Comparison of ENCODE assay signal across 8 cellular contexts in the genomic region with DNA sequence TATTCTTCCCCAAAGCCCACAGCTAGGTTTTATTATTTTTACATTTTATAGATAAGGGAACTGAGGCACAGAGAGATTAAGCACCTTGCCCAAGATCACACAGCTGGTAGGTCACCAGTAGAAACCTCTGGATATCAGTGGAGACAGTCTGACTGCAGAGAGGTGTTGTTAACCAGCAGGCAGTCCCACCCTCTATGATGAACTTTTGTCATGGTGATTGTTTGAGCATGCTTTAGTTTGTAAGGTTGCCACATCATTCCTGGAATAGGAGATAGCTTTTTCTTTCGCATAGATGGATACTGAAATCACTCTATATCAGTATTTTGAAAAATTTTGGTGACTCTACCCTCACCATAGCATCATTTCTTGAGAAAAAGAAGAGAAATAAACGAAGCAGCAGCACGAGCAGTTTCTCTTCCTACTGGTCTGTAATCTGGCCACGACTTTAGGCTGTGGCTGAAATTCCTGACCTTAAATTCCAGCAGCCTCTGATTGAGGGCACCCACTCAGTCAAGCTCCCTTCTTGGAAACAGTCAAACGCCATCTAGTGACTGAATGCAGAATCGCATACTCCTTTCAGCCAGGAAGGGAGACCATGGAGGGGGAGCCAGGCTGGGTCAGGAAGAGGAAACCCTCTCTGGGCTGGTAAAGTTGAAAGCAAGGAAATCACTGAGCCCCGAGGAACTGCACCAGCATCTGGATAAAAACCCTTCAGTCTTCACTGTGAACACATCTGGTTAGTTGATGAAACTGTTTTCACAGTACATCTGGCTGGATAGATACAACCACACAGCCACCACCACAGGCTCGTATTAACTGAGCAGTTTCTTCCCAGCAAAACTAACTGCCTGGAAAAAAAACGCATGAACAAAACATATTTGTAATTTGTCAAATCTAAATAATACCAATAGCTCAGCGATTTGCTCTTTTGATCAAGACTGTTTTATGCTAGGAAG.
DNase-seq lines count a peak whose midpoint lies in the region; ATAC-seq and TF ChIP-seq lines count a peak whose summit lies in the region.

No MANE protein-coding gene starts in this region.

- DNase-seq in CD4-positive, CD25-positive, alpha-beta regulatory T cell, result peak; percentile 17 to 72 (median 50)
- DNase-seq in HFF-Myc (ENCODE audit: extremely low read depth, low read depth), result peak; percentile 87
- DNase-seq in PC-3, result peak; percentile 46
- DNase-seq in activated T-helper 1 cell treated with Interleukin-2 at 50 U/mL for 16 hours (ENCODE audit: low read depth), result peak; percentile 29
- peak; percentile 73 for DNase-seq in fibroblast of the conjunctiva (ENCODE audit: low read depth)
- peak; percentile 86 for DNase-seq in neuronal stem cell (ENCODE audit: low spot score)
- DNase-seq in transverse colon, result peak; percentile 66

- intact Hi-C loops in PC-3 (cut with micrococcal nuclease) (no loop called here), transverse colon (cut with DNase I; ENCODE audit: low total_unique reads) (no loop called here)

- in situ Hi-C loops in transverse colon (cut with MboI; ENCODE audit: low pct_ligation_motif_present in 1 of 4, low pct_unique_long_range_greater_than_20kb in 1 of 4, low sequenced_read_pairs in 3 of 4), result loop anchor here in 3 of 4 donors (10.0 to 25.0 kb wide), 2 partner anchors 104 to 717 kb away; partner anchors contain the start of gene XYLT1 (in 2 of the 3)

- H3K4me1 ChIP-seq in CD4-positive, CD25-positive, alpha-beta regulatory T cell (ENCODE audit: control insufficient read depth, insufficient read depth, low read length, poor library complexity, severe bottlenecking), result no peaks in the 10 kb centered on the region
- H3K4me1 ChIP-seq in PC-3 (ENCODE audit: insufficient read depth, low read length), result no peaks in the 10 kb centered on the region
- H3K4me1 ChIP-seq in neuronal stem cell (ENCODE audit: control insufficient read depth in 2 of 2, insufficient read depth in 1 of 2, low read depth in 1 of 2, low read length in 2 of 2), result peaks cover 1 to 2% of the 10 kb centered on the region in 2 donors
- H3K4me1 ChIP-seq in transverse colon, result peaks cover 0 to 6% (median 0%) of the 10 kb centered on the region in 4 donors

- WGBS in neuronal stem cell (ENCODE audit: extremely low coverage in 2 of 2, insufficient read length in 2 of 2, insufficient replicate concordance in 1 of 2), 2 donors, result no CpG with 5 or more reads among the region's 10 CpGs
- WGBS in transverse colon (ENCODE audit: low coverage in 1 of 2), 2 donors, result 20 to 23% methylated on average over 5 to 10 of the region's 10 CpGs

- H3K79me2 ChIP-seq in PC-3 (ENCODE audit: low read length), result no peaks in the 10 kb centered on the region

- peaks cover 0 to 6% of the 10 kb centered on the region in 2 experiments for H3K9me3 ChIP-seq in CD4-positive, CD25-positive, alpha-beta regulatory T cell (ENCODE audit: control insufficient read depth in 2 of 2, low read length in 2 of 2)
- no peaks in the 10 kb centered on the region for H3K9me3 ChIP-seq in PC-3 (ENCODE audit: low read length)
- no peaks in the 10 kb centered on the region for H3K9me3 ChIP-seq in neuronal stem cell (replicated peaks in 1 of 2; ENCODE audit: control insufficient read depth in 2 of 2, insufficient read depth in 1 of 2, low read depth in 1 of 2, low read length in 2 of 2)
- no peaks in the 10 kb centered on the region for H3K9me3 ChIP-seq in transverse colon

- H3F3A ChIP-seq in PC-3 (ENCODE audit: low read length, unreplicated experiment), result no peaks in the 10 kb centered on the region

- no peak overlapping the region for H3K4ac ChIP-seq in neuronal stem cell (ENCODE audit: low read length)

- H2BK12ac ChIP-seq in neuronal stem cell (ENCODE audit: low read length), result no peak overlapping the region

- no peak overlapping the region for H4K8ac ChIP-seq in neuronal stem cell (ENCODE audit: low read depth, low read length)

- no peak overlapping the region for H2BK120ac ChIP-seq in neuronal stem cell (ENCODE audit: low read depth, low read length)

- H3K4me3 Mint-ChIP-seq in CD4-positive, CD25-positive, alpha-beta regulatory T cell, result no peak overlapping the region

- H3K79me1 ChIP-seq in neuronal stem cell (ENCODE audit: low read depth, low read length), result no peaks in the 10 kb centered on the region

- H3K4me2 ChIP-seq in PC-3 (ENCODE audit: low read length), result no peak overlapping the region
- no peak overlapping the region for H3K4me2 ChIP-seq in neuronal stem cell (ENCODE audit: insufficient read depth, low read length, poor library complexity, severe bottlenecking)

- H3K9me3 Mint-ChIP-seq in CD4-positive, CD25-positive, alpha-beta regulatory T cell, result peaks cover 0 to 7% (median 2%) of the 10 kb centered on the region in 7 donors

- peaks cover 10% of the 10 kb centered on the region for H3K27me3 Mint-ChIP-seq in CD4-positive, CD25-positive, alpha-beta regulatory T cell

- peak; percentile 94 for TF ChIP-seq CTCF in HFF-Myc (IDR thresholded peaks at IDR 0.05; ENCODE audit: low read depth, low read length, missing control alignments)
- peak; percentile 47 for TF ChIP-seq CTCF in PC-3 (conservative IDR thresholded peaks at IDR 0.05; ENCODE audit: low read depth, low read length)
- peak; percentile 78 to 87 (median 85) for TF ChIP-seq CTCF in transverse colon (IDR thresholded peaks at IDR 0.05)

- H3K36me3 ChIP-seq in CD4-positive, CD25-positive, alpha-beta regulatory T cell (ENCODE audit: control insufficient read depth, insufficient read depth, low read length), result no peaks in the 10 kb centered on the region
- H3K36me3 ChIP-seq in PC-3 (ENCODE audit: low read depth, low read length) (no peaks in the 10 kb centered on the region; the same call in 1 of the 2 replicates), neuronal stem cell (replicated peaks in 1 of 2; ENCODE audit: control insufficient read depth in 2 of 2, insufficient read depth in 2 of 2, low read length in 2 of 2) (no peaks in the 10 kb centered on the region), transverse colon (no peaks in the 10 kb centered on the region)

- H2AK5ac ChIP-seq in neuronal stem cell (ENCODE audit: low read depth, low read length), result no peak overlapping the region

- H3K27ac Mint-ChIP-seq in CD4-positive, CD25-positive, alpha-beta regulatory T cell, result no peak overlapping the region

- no peaks in the 10 kb centered on the region for H3K36me3 Mint-ChIP-seq in CD4-positive, CD25-positive, alpha-beta regulatory T cell

- peaks cover 0 to 2% (median 0%) of the 10 kb centered on the region in 4 donors for H3K4me1 Mint-ChIP-seq in CD4-positive, CD25-positive, alpha-beta regulatory T cell

- CTCF ChIA-PET in PC-3 (lab: Charles Lee), result no interaction called here

- TF ChIP-seq POLR2A in transverse colon (IDR thresholded peaks at IDR 0.05), result no peak

- H3K18ac ChIP-seq in neuronal stem cell (ENCODE audit: low read length), result no peak overlapping the region

- no peak overlapping the region for H3K9ac ChIP-seq in PC-3 (ENCODE audit: low read length)
- no peak overlapping the region for H3K9ac ChIP-seq in neuronal stem cell (ENCODE audit: low read depth, low read length, poor library complexity)

- no peak overlapping the region for H3K27ac ChIP-seq in CD4-positive, CD25-positive, alpha-beta regulatory T cell (ENCODE audit: insufficient read depth, low read length, poor library complexity, severe bottlenecking)
- no peak overlapping the region for H3K27ac ChIP-seq in PC-3 (ENCODE audit: low read length)
- no peak overlapping the region for H3K27ac ChIP-seq in neuronal stem cell (replicated peaks; ENCODE audit: low read length)
- H3K27ac ChIP-seq in transverse colon, result no peak overlapping the region

- H2AFZ ChIP-seq in PC-3 (ENCODE audit: low read length), result no peak overlapping the region
- no peak overlapping the region for H2AFZ ChIP-seq in neuronal stem cell (ENCODE audit: low read length)

- H3K23ac ChIP-seq in neuronal stem cell (ENCODE audit: low read depth, low read length, poor library complexity), result no peak overlapping the region

- no TSS peak for BruUV-seq in PC-3 (replicated peaks; lab: Mats Ljungman, UMichigan)

- no peak for TF ChIP-seq EP300 in transverse colon (IDR thresholded peaks at IDR 0.05; ENCODE audit: low read depth)

- no peak overlapping the region for H2BK5ac ChIP-seq in neuronal stem cell (ENCODE audit: low read length)

- POLR2A ChIA-PET in PC-3 (lab: Charles Lee; ENCODE audit: unreplicated experiment), result no interaction called here

- H4K20me1 ChIP-seq in PC-3 (ENCODE audit: low read length), result no peaks in the 10 kb centered on the region

- no peak overlapping the region for H3K14ac ChIP-seq in neuronal stem cell (ENCODE audit: low read length)

- no peaks in the 10 kb centered on the region for H3K9me2 ChIP-seq in PC-3 (replicated peaks; ENCODE audit: low read length)

- H2BK15ac ChIP-seq in neuronal stem cell (ENCODE audit: low read length), result no peak overlapping the region

- H4K91ac ChIP-seq in neuronal stem cell (ENCODE audit: low read depth, low read length, poor library complexity), result no peak overlapping the region

- peaks cover 4% of the 10 kb centered on the region for H3K27me3 ChIP-seq in CD4-positive, CD25-positive, alpha-beta regulatory T cell (ENCODE audit: control insufficient read depth, insufficient read depth, low read length)
- no peaks in the 10 kb centered on the region for H3K27me3 ChIP-seq in PC-3 (ENCODE audit: low read length)
- no peaks in the 10 kb centered on the region for H3K27me3 ChIP-seq in neuronal stem cell (ENCODE audit: control insufficient read depth in 3 of 3, insufficient read depth in 3 of 3, low read depth in 1 of 3, low read length in 3 of 3)
- H3K27me3 ChIP-seq in transverse colon, result peaks cover 6% of the 10 kb centered on the region

- H3K4me3 ChIP-seq in CD4-positive, CD25-positive, alpha-beta regulatory T cell (ENCODE audit: low read depth, low read length), result no peak overlapping the region
- no peak overlapping the region for H3K4me3 ChIP-seq in HFF-Myc (replicated peaks; ENCODE audit: low read depth, low read length)
- H3K4me3 ChIP-seq in PC-3 (ENCODE audit: low read length), result no peak overlapping the region
- no peak overlapping the region for H3K4me3 ChIP-seq in neuronal stem cell (ENCODE audit: low read length in 2 of 2)
- H3K4me3 ChIP-seq in transverse colon, result no peak overlapping the region

- peak in 1 of 2 donors; percentile 63 for ATAC-seq in CD4-positive, CD25-positive, alpha-beta regulatory T cell (ENCODE audit: low read depth in 2 of 2)
- ATAC-seq in PC-3 (no peak), GM21619 (IDR thresholded peaks at IDR 0.05; ENCODE audit: unreplicated experiment) (no peak)

Comparison
In these comparisons a context has a peak if more than half of its experiments do, and no peak if none do; other contexts are left out.
1. DNase-seq: peak in every context shown above with its lines; median percentile 87 in HFF-Myc; 86 in neuronal stem cell; 73 in fibroblast of the conjunctiva; 66 in transverse colon; 50 in CD4-positive, CD25-positive, alpha-beta regulatory T cell; 46 in PC-3; 29 in activated T-helper 1 cell treated with Interleukin-2 at 50 U/mL for 16 hours.